ENCODE assay signal across 36 cellular contexts in genomic region chr7:70953388-70953787, GRCh38.
"Had no signal": no experiment of that assay in that cellular context is flagged by ENCODE, and none has a peak within 500 bp of the region (broad histone marks: within the 10 kb centered on the region; RNA-seq: fewer than 3 reads in every experiment).

No MANE protein-coding gene starts in this region.

- H3K9me3 Mint-ChIP-seq: activated B cell treated with CpG ODN at 0.5 μM for 24 hours had no signal

- H3K36me3 Mint-ChIP-seq: activated CD4-positive, alpha-beta memory T cell treated with anti-CD3 and anti-CD28 coated beads for 36 hours; activated CD8-positive, alpha-beta memory T cell treated with anti-CD3 and anti-CD28 coated beads, Interleukin-2, amount 10 ng/mL, durations not matched to agents 7 days and 5 days; activated naive CD4-positive, alpha-beta T cell treated with anti-CD3 and anti-CD28 coated beads, Interleukin-2, amount 10 ng/mL, durations not matched to agents 7 days and 5 days; activated naive CD8-positive, alpha-beta T cell; brain had no signal

- H3K4me3 Mint-ChIP-seq: activated B cell treated with CpG ODN at 0.5 μM for 24 hours; activated CD4-positive, alpha-beta memory T cell treated with anti-CD3 and anti-CD28 coated beads for 36 hours; activated CD8-positive, alpha-beta memory T cell treated with anti-CD3 and anti-CD28 coated beads, Interleukin-2, amount 10 ng/mL, durations not matched to agents 7 days and 5 days; activated naive CD4-positive, alpha-beta T cell treated with anti-CD3 and anti-CD28 coated beads, Interleukin-2, amount 10 ng/mL, durations not matched to agents 7 days and 5 days; activated naive CD8-positive, alpha-beta T cell; activated naive CD8-positive, alpha-beta T cell treated with anti-CD3 and anti-CD28 coated beads, Interleukin-2, amount 50 U/mL, for 24 hours had no signal

- ATAC-seq: activated CD8-positive, alpha-beta memory T cell treated with anti-CD3 and anti-CD28 coated beads, Interleukin-2, amount 10 ng/mL, durations not matched to agents 7 days and 5 days; activated naive CD8-positive, alpha-beta T cell treated with anti-CD3 and anti-CD28 coated beads, Interleukin-2, amount 50 U/mL, for 24 hours had no signal

- H3K27ac Mint-ChIP-seq: activated B cell treated with CpG ODN at 0.5 μM for 24 hours; activated CD4-positive, alpha-beta memory T cell treated with anti-CD3 and anti-CD28 coated beads for 36 hours; activated CD8-positive, alpha-beta memory T cell treated with anti-CD3 and anti-CD28 coated beads, Interleukin-2, amount 10 ng/mL, durations not matched to agents 7 days and 5 days; activated naive CD4-positive, alpha-beta T cell treated with anti-CD3 and anti-CD28 coated beads, Interleukin-2, amount 10 ng/mL, durations not matched to agents 7 days and 5 days; activated naive CD8-positive, alpha-beta T cell; activated naive CD8-positive, alpha-beta T cell treated with anti-CD3 and anti-CD28 coated beads, Interleukin-2, amount 50 U/mL, for 24 hours had no signal

- H3K27ac ChIP-seq: PC-9, VCaP had no signal

- H3K27me3 Mint-ChIP-seq: activated B cell treated with CpG ODN at 0.5 μM for 24 hours; activated CD4-positive, alpha-beta memory T cell treated with anti-CD3 and anti-CD28 coated beads for 36 hours; activated CD8-positive, alpha-beta memory T cell treated with anti-CD3 and anti-CD28 coated beads, Interleukin-2, amount 10 ng/mL, durations not matched to agents 7 days and 5 days; activated naive CD4-positive, alpha-beta T cell treated with anti-CD3 and anti-CD28 coated beads, Interleukin-2, amount 10 ng/mL, durations not matched to agents 7 days and 5 days; activated naive CD8-positive, alpha-beta T cell; brain had no signal

- H3K4me1 Mint-ChIP-seq: activated B cell treated with CpG ODN at 0.5 μM for 24 hours; activated CD8-positive, alpha-beta memory T cell treated with anti-CD3 and anti-CD28 coated beads, Interleukin-2, amount 10 ng/mL, durations not matched to agents 7 days and 5 days; activated naive CD4-positive, alpha-beta T cell treated with anti-CD3 and anti-CD28 coated beads, Interleukin-2, amount 10 ng/mL, durations not matched to agents 7 days and 5 days; activated naive CD8-positive, alpha-beta T cell treated with anti-CD3 and anti-CD28 coated beads, Interleukin-2, amount 50 U/mL, for 24 hours had no signal

- DNase-seq: activated B cell treated with CpG ODN at 0.5 μM for 24 hours; activated CD4-positive, alpha-beta memory T cell treated with anti-CD3 and anti-CD28 coated beads for 36 hours; activated CD4-positive, alpha-beta T cell treated with anti-CD3 and anti-CD28 coated beads for 4 hours; activated CD4-positive, alpha-beta T cell treated with anti-CD3 and anti-CD28 coated beads, Interleukin-2, amount 50 U/mL, for 1 hour; activated CD4-positive, CD25-positive, alpha-beta regulatory T cell treated with anti-CD3 and anti-CD28 coated beads, Interleukin-2, amount 50 U/mL, for 72 hours; activated CD8-positive, alpha-beta memory T cell treated with anti-CD3 and anti-CD28 coated beads for 24 hours; activated CD8-positive, alpha-beta memory T cell treated with anti-CD3 and anti-CD28 coated beads, Interleukin-2, amount 10 ng/mL, durations not matched to agents 7 days and 5 days; activated CD8-positive, alpha-beta memory T cell treated with anti-CD3 and anti-CD28 coated beads, Interleukin-2, amount 50 U/mL, for 48 hours; activated effector memory CD4-positive, alpha-beta T cell treated with Interleukin-2 at 50 U/mL for 16 hours; activated naive CD4-positive, alpha-beta T cell treated with anti-CD3 and anti-CD28 coated beads, Interleukin-2, amount 10 ng/mL, durations not matched to agents 7 days and 5 days; activated naive CD8-positive, alpha-beta T cell treated with anti-CD3 and anti-CD28 coated beads, Interleukin-2, amount 50 U/mL, for 24 hours; activated T-cell treated with anti-CD3 and anti-CD28 coated beads, Interleukin-2, amount 50 U/mL, for 48 hours; anterior cingulate cortex; caudate nucleus; Kasumi-1; KG1; MG63; NCI-H1092; NCI-H146; NCI-H187; NCI-H2029 treated with DMSO at 0.1 percent for 48 hours; NCI-H2107; NCI-H2171; NCI-H510A; NCI-H526; NCI-H748 treated with DMSO at 0.1 percent for 48 hours; NK-92 treated with Interleukin-12 subunit alpha and Interleukin-12 subunit beta, amount 100 ng/mL, for 24 hours; PC-9; Right ventricle myocardium superior; SW 1271; T-helper 1 cell; T-helper 2 cell; T-helper 9 cell had no signal

- H3K4me3 ChIP-seq: MG63, PC-9 had no signal
